17 cellular contexts compared by ENCODE assay signal in genomic region chr9:94096819-94097577, GRCh38. TPM values are rescaled to one million over a fixed set of nuclear protein-coding genes. Genes with fewer than 3 reads are reported as not detected.
DNase-seq lines count a peak whose midpoint lies in the region; ATAC-seq and TF ChIP-seq lines count a peak whose summit lies in the region.
"Had no signal": no experiment of that assay in that cellular context is flagged by ENCODE, and none has a peak within 500 bp of the region (broad histone marks: within the 10 kb centered on the region; RNA-seq: fewer than 3 reads in every experiment).

No MANE protein-coding gene starts in this region.

- ATAC-seq in activated CD8-positive, alpha-beta T cell treated with anti-CD3 and anti-CD28 coated beads for 36 hours = peak; percentile 39
- ATAC-seq in HG02759 (IDR thresholded peaks at IDR 0.05; ENCODE audit: unreplicated experiment) = no peak
- ATAC-seq: GM23338 had no signal

- DNase-seq in ACHN (peak; percentile 6), HFFc6 (no peak), head of caudate nucleus (peak in 32 of 42 donors; percentile 23 to 87 (median 58)), SKM-1 treated with dmso at 0.1 percent for 144 hours (lab: John Stamatoyannopoulos, UW; ENCODE audit: unreplicated experiment) (no peak), NCI-H2227 (lab: John Stamatoyannopoulos, UW; ENCODE audit: unreplicated experiment) (no peak), NCI-H774 (lab: John Stamatoyannopoulos, UW) (no peak)
- peak; percentile 10 for DNase-seq in activated CD8-positive, alpha-beta T cell treated with anti-CD3 and anti-CD28 coated beads for 36 hours
- DNase-seq: activated effector memory CD4-positive, alpha-beta T cell treated with anti-CD3 and anti-CD28 coated beads, Interleukin-2, amount 50 U/mL, for 16 hours; AML-193; COR-L47; cortex of kidney; NCI-H1930; NCI-H524; retina; stimulated activated CD4-positive, alpha-beta T cell treated with anti-CD3 and anti-CD28 coated beads, Interleukin-1b, Interleukin-23, amount 100 ng/mL, for 48 hours had no signal

- peaks cover 28% of the 10 kb centered on the region for H3K4me1 Mint-ChIP-seq in HFFc6 (ENCODE audit: low read depth)
- peaks cover 12% of the 10 kb centered on the region for H3K4me1 Mint-ChIP-seq in activated CD8-positive, alpha-beta T cell treated with anti-CD3 and anti-CD28 coated beads for 36 hours (ENCODE audit: low read depth)

- in situ Hi-C loops in ACHN (cut with HindIII; ENCODE audit: low pct_ligation_motif_present, low pct_unique_long_range_greater_than_20kb, low sequenced_read_pairs) = no loop called here

- CTCF ChIA-PET in activated CD8-positive, alpha-beta T cell treated with anti-CD3 and anti-CD28 coated beads for 36 hours (lab: Charles Lee) = no interaction called here

- peak overlapping the region; percentile 81 for H3K27ac Mint-ChIP-seq in HFFc6
- H3K27ac Mint-ChIP-seq in activated CD8-positive, alpha-beta T cell treated with anti-CD3 and anti-CD28 coated beads for 36 hours = no peak overlapping the region
- H3K27ac Mint-ChIP-seq: GM23338 had no signal

- H3K4me3 Mint-ChIP-seq in HFFc6 = no peak overlapping the region
- no peak overlapping the region for H3K4me3 Mint-ChIP-seq in activated CD8-positive, alpha-beta T cell treated with anti-CD3 and anti-CD28 coated beads for 36 hours
- H3K4me3 Mint-ChIP-seq: GM23338 had no signal

- no peaks in the 10 kb centered on the region for H3K36me3 Mint-ChIP-seq in HFFc6 (ENCODE audit: low read depth)
- no peaks in the 10 kb centered on the region for H3K36me3 Mint-ChIP-seq in activated CD8-positive, alpha-beta T cell treated with anti-CD3 and anti-CD28 coated beads for 36 hours (ENCODE audit: low read depth)

- no peak for TF ChIP-seq CTCF in HFFc6 (IDR thresholded peaks at IDR 0.05)
- TF ChIP-seq CTCF in activated CD8-positive, alpha-beta T cell treated with anti-CD3 and anti-CD28 coated beads for 36 hours (IDR thresholded peaks at IDR 0.05) = no peak

- no peaks in the 10 kb centered on the region for H3K9me3 Mint-ChIP-seq in HFFc6
- H3K9me3 Mint-ChIP-seq in activated CD8-positive, alpha-beta T cell treated with anti-CD3 and anti-CD28 coated beads for 36 hours = no peaks in the 10 kb centered on the region

- POLR2A ChIA-PET in activated CD8-positive, alpha-beta T cell treated with anti-CD3 and anti-CD28 coated beads for 36 hours (lab: Charles Lee) = no interaction called here

- H3K27me3 Mint-ChIP-seq in HFFc6 (ENCODE audit: insufficient read depth) = no peaks in the 10 kb centered on the region
- H3K27me3 Mint-ChIP-seq in activated CD8-positive, alpha-beta T cell treated with anti-CD3 and anti-CD28 coated beads for 36 hours = no peaks in the 10 kb centered on the region

- intact Hi-C loops in activated CD8-positive, alpha-beta T cell treated with anti-CD3 and anti-CD28 coated beads for 36 hours (cut with micrococcal nuclease) = no loop called here
- intact Hi-C loops in head of caudate nucleus (cut with DNase I) = no loop called here

RNA-seq across cellular contexts. Expression of gene PTPDC1, which starts 12.7 kb away (rescaled TPM):
- 1 to 10 TPM; 2.3 to 3.1 (median 2.9) TPM for total RNA-seq in HFFc6 (2021; fragmentation: NEBNext Ultra II Directional; extraction: Animal tissue kit (Norgen Biotek cat#: 25700))
- 1 to 10 TPM; 4.9 to 5.6 TPM for total RNA-seq in activated CD8-positive, alpha-beta T cell treated with anti-CD3 and anti-CD28 coated beads for 36 hours

Comparison
In these comparisons a context has a peak if more than half of its experiments do, and no peak if none do; other contexts are left out.
1. DNase-seq: peak in ACHN (single experiment), activated CD8-positive, alpha-beta T cell treated with anti-CD3 and anti-CD28 coated beads for 36 hours (single experiment) and head of caudate nucleus (32 of 42); none in HFFc6 (single experiment), SKM-1 treated with dmso at 0.1 percent for 144 hours (single experiment), NCI-H2227 (single experiment) and NCI-H774 (single experiment).